In genomic region chr4:26871611-26872010, GRCh38 we compare ENCODE assay signal across 17 cellular contexts. TPM values are rescaled to one million over a fixed set of nuclear protein-coding genes. Genes with fewer than 3 reads are reported as not detected.
A peak's percentile ranks its signal among the peaks of the same experiment; 100 is the strongest.
DNase-seq lines count a peak whose midpoint lies in the region; ATAC-seq and TF ChIP-seq lines count a peak whose summit lies in the region.
"Had no signal": no experiment of that assay in that cellular context is flagged by ENCODE, and none has a peak within 500 bp of the region (broad histone marks: within the 10 kb centered on the region; RNA-seq: fewer than 3 reads in every experiment).

No MANE protein-coding gene starts in this region.

- peaks cover 23% of the 10 kb centered on the region for H3K79me2 ChIP-seq in mesendoderm (ENCODE audit: control insufficient read depth, insufficient read depth, low read length)

- no peak for TF ChIP-seq POLR2A in gastroesophageal sphincter (IDR thresholded peaks at IDR 0.05)

- no peaks in the 10 kb centered on the region for H3K36me3 Mint-ChIP-seq in CD4-positive, alpha-beta T cell (ENCODE audit: low read depth)
- H3K36me3 Mint-ChIP-seq in IgD-negative memory B cell (peaks cover 6% of the 10 kb centered on the region), MCF 10A (ENCODE audit: insufficient read depth, unreplicated experiment) (no peaks in the 10 kb centered on the region)

- H3K9me3 Mint-ChIP-seq in CD4-positive, alpha-beta T cell = no peaks in the 10 kb centered on the region
- H3K9me3 Mint-ChIP-seq in IgD-negative memory B cell (no peaks in the 10 kb centered on the region), MCF 10A (ENCODE audit: unreplicated experiment) (no peaks in the 10 kb centered on the region)
- H3K9me3 Mint-ChIP-seq: dendritic cell treated with granulocyte-macrophage colony-stimulating factor and Interleukin-4, amounts not matched to agents 40 ng/mL and 50 ng/mL, for 4 days had no signal

- no peak overlapping the region for H2BK120ac ChIP-seq in mesendoderm (ENCODE audit: low read depth, low read length)

- H2BK15ac ChIP-seq in mesendoderm (replicated peaks; ENCODE audit: low read depth) = no peak overlapping the region

- POLR2A ChIA-PET in CD4-positive, alpha-beta T cell (lab: Charles Lee) = interaction anchor here (2.8 to 3.9 kb wide), 2 partner anchors 10 to 15 kb away, joined by 24 to 29 read pairs; partner anchors contain the start of gene STIM2
- POLR2A ChIA-PET in MCF 10A (lab: Yijun Ruan, JAX) = interaction anchor here (8.8 kb wide), 1 partner anchor 12 kb away, joined by 97 read pairs; the partner anchor contains the start of gene STIM2

- H3K18ac ChIP-seq in mesendoderm (ENCODE audit: low read length) = no peak overlapping the region

- CTCF ChIA-PET in CD4-positive, alpha-beta T cell (lab: Charles Lee) = interaction anchor here (4.2 to 4.5 kb wide), 2 partner anchors 10 to 14 kb away, joined by 18 to 21 read pairs; partner anchors contain the start of gene STIM2
- CTCF ChIA-PET in MCF 10A (lab: Yijun Ruan, JAX) = no interaction called here

- no peak for ATAC-seq in CD4-positive, alpha-beta T cell (ENCODE audit: poor library complexity)
- ATAC-seq in GM21360 (IDR thresholded peaks at IDR 0.05; ENCODE audit: unreplicated experiment) (no peak), gastroesophageal sphincter (no peak)
- ATAC-seq: HCT116, sciatic nerve had no signal

- BruUV-seq in MCF 10A (replicated peaks; lab: Mats Ljungman, UMichigan) = no TSS peak

- no peaks in the 10 kb centered on the region for H3K9me3 ChIP-seq in CD4-positive, alpha-beta T cell (ENCODE audit: control insufficient read depth, low read length)
- H3K9me3 ChIP-seq in gastroesophageal sphincter = no peaks in the 10 kb centered on the region
- H3K9me3 ChIP-seq: stomach had no signal

- H3K36me3 ChIP-seq in mesendoderm (ENCODE audit: control insufficient read depth, insufficient read depth, low read length) (no peaks in the 10 kb centered on the region), gastroesophageal sphincter (no peaks in the 10 kb centered on the region)
- H3K36me3 ChIP-seq: stomach had no signal

- H4K5ac ChIP-seq in mesendoderm (ENCODE audit: low read length) = no peak overlapping the region

- no peak overlapping the region for H2BK5ac ChIP-seq in mesendoderm (ENCODE audit: low read length)

- no CpG with 5 or more reads among the region's 3 CpGs for WGBS in mesendoderm (ENCODE audit: extremely low coverage, insufficient coverage, low lambda C conversion rate)
- 50 to 63% methylated on average over 2 of the region's 3 CpGs for WGBS in gastroesophageal sphincter (ENCODE audit: low coverage in 1 of 2), 2 donors

- no peaks in the 10 kb centered on the region for H3K27me3 Mint-ChIP-seq in CD4-positive, alpha-beta T cell
- H3K27me3 Mint-ChIP-seq in IgD-negative memory B cell (no peaks in the 10 kb centered on the region), MCF 10A (ENCODE audit: insufficient read depth, unreplicated experiment) (no peaks in the 10 kb centered on the region)
- H3K27me3 Mint-ChIP-seq: activated naive CD4-positive, alpha-beta T cell treated with anti-CD3 and anti-CD28 coated beads, Interleukin-2, amount 10 ng/mL, durations not matched to agents 7 days and 5 days; dendritic cell treated with granulocyte-macrophage colony-stimulating factor and Interleukin-4, amounts not matched to agents 40 ng/mL and 50 ng/mL, for 4 days had no signal

- H4K8ac ChIP-seq in mesendoderm (ENCODE audit: low read depth, low read length) = no peak overlapping the region

- H2AK5ac ChIP-seq in mesendoderm (ENCODE audit: low read length) = no peak overlapping the region

- no peak overlapping the region for H3K4me3 Mint-ChIP-seq in CD4-positive, alpha-beta T cell
- H3K4me3 Mint-ChIP-seq in IgD-negative memory B cell (peak overlapping the region in 1 of 4 donors; percentile 37), MCF 10A (ENCODE audit: unreplicated experiment) (peak overlapping the region; percentile 29)
- H3K4me3 Mint-ChIP-seq: activated naive CD4-positive, alpha-beta T cell treated with anti-CD3 and anti-CD28 coated beads, Interleukin-2, amount 10 ng/mL, durations not matched to agents 7 days and 5 days; dendritic cell treated with granulocyte-macrophage colony-stimulating factor and Interleukin-4, amounts not matched to agents 40 ng/mL and 50 ng/mL, for 4 days had no signal

- no peak overlapping the region for H3K4ac ChIP-seq in mesendoderm (ENCODE audit: low read depth, low read length)

- H3K23ac ChIP-seq in mesendoderm (ENCODE audit: low read length) = no peak overlapping the region

- peak overlapping the region; percentile 46 for H3K27ac Mint-ChIP-seq in CD4-positive, alpha-beta T cell
- H3K27ac Mint-ChIP-seq in IgD-negative memory B cell (peak overlapping the region in 2 of 3 donors; percentile 24 to 40), MCF 10A (ENCODE audit: low read depth, unreplicated experiment) (peak overlapping the region; percentile 14)
- H3K27ac Mint-ChIP-seq: activated naive CD4-positive, alpha-beta T cell treated with anti-CD3 and anti-CD28 coated beads, Interleukin-2, amount 10 ng/mL, durations not matched to agents 7 days and 5 days; dendritic cell treated with granulocyte-macrophage colony-stimulating factor and Interleukin-4, amounts not matched to agents 40 ng/mL and 50 ng/mL, for 4 days had no signal

- no peak for DNase-seq in CD4-positive, alpha-beta T cell
- DNase-seq in MCF 10A (ENCODE audit: unreplicated experiment) (peak; percentile 70), mesendoderm (peak; percentile 88), NCI-H345 treated with DMSO at 0.1 percent for 48 hours (lab: John Stamatoyannopoulos, UW; ENCODE audit: unreplicated experiment) (no peak), hippocampal formation (lab: John Stamatoyannopoulos, UW) (no peak)
- DNase-seq: activated naive CD4-positive, alpha-beta T cell treated with anti-CD3 and anti-CD28 coated beads, Interleukin-2, amount 10 ng/mL, durations not matched to agents 7 days and 5 days; GF-D8; NCI-H1092 treated with DMSO at 0.1 percent for 48 hours; NCI-H510A treated with DMSO at 0.1 percent for 48 hours; stomach had no signal

- H3K79me1 ChIP-seq in mesendoderm (ENCODE audit: low read length) = peaks cover 8% of the 10 kb centered on the region

- H3K4me2 ChIP-seq in mesendoderm (ENCODE audit: low read length) = no peak overlapping the region

- no peak overlapping the region for H3K9ac ChIP-seq in mesendoderm (ENCODE audit: low read length)

- no peak for TF ChIP-seq EP300 in gastroesophageal sphincter (IDR thresholded peaks at IDR 0.05)

- TF ChIP-seq CTCF in CD4-positive, alpha-beta T cell (IDR thresholded peaks at IDR 0.05) = no peak
- TF ChIP-seq CTCF in MCF 10A (IDR thresholded peaks at IDR 0.05; ENCODE audit: unreplicated experiment) (no peak), gastroesophageal sphincter (IDR thresholded peaks at IDR 0.05) (no peak)

- intact Hi-C loops in CD4-positive, alpha-beta T cell (cut with DNase I, micrococcal nuclease) = loop anchor here in 1 of 2 experiments (10.0 kb wide), 1 partner anchor 1637 kb away; the partner anchor contains the start of gene PI4K2B
- intact Hi-C loops in MCF 10A (cut with micrococcal nuclease) = no loop called here

- H3K4me1 Mint-ChIP-seq in CD4-positive, alpha-beta T cell (ENCODE audit: low read depth) = peaks cover 83% of the 10 kb centered on the region
- H3K4me1 Mint-ChIP-seq in IgD-negative memory B cell (peaks cover 45 to 71% (median 59%) of the 10 kb centered on the region in 3 donors), MCF 10A (ENCODE audit: insufficient read depth, unreplicated experiment) (peaks cover 24% of the 10 kb centered on the region)

- no peak overlapping the region for H3K27ac ChIP-seq in CD4-positive, alpha-beta T cell (ENCODE audit: low read depth, low read length)
- H3K27ac ChIP-seq in mesendoderm (ENCODE audit: low read depth, low read length) (no peak overlapping the region), gastroesophageal sphincter (no peak overlapping the region)
- H3K27ac ChIP-seq: C4-2B, stomach had no signal

- no peaks in the 10 kb centered on the region for H3K27me3 ChIP-seq in CD4-positive, alpha-beta T cell (ENCODE audit: control insufficient read depth, insufficient read depth, low read length)
- H3K27me3 ChIP-seq in mesendoderm (ENCODE audit: insufficient read depth, low read length, poor library complexity) (no peaks in the 10 kb centered on the region), gastroesophageal sphincter (no peaks in the 10 kb centered on the region)
- H3K27me3 ChIP-seq: stomach had no signal

- H3K4me1 ChIP-seq in mesendoderm (ENCODE audit: control insufficient read depth, low read depth, low read length) (peaks cover 12% of the 10 kb centered on the region), gastroesophageal sphincter (peaks cover 0 to 13% (median 0%) of the 10 kb centered on the region in 3 donors)

- H3K56ac ChIP-seq in mesendoderm (ENCODE audit: low read length) = no peak overlapping the region

- H3K4me3 ChIP-seq in mesendoderm (ENCODE audit: low read length) = no peak overlapping the region
- no peak overlapping the region for H3K4me3 ChIP-seq in gastroesophageal sphincter
- H3K4me3 ChIP-seq: stomach had no signal

RNA-seq across cellular contexts. Expression of gene STIM2, which starts 11.0 kb away (rescaled TPM):
- total RNA-seq in CD4-positive, alpha-beta T cell = 10 to 100 TPM; 53.7 to 54.9 TPM
- 22.4 TPM for polyA plus RNA-seq in IgD-negative memory B cell
- 17.4 and 18.5 TPM in 2 replicates for total RNA-seq in MCF 10A (2022)
- polyA plus RNA-seq in mesendoderm (2013, experiment 1 of 2) = 23.9 TPM
- polyA plus RNA-seq in mesendoderm (2013, experiment 2 of 2) = 22.4 TPM
- 10 to 100 TPM in 3 of 4 donors, 1 to 10 TPM in 1; 8.4 to 11.6 (median 10.5) TPM for total RNA-seq in gastroesophageal sphincter

Comparison
In these comparisons a context has a peak if more than half of its experiments do, and no peak if none do; other contexts are left out.
1. DNase-seq: peak in MCF 10A (single experiment) and mesendoderm (single experiment); none in CD4-positive, alpha-beta T cell (0 of 10), NCI-H345 treated with DMSO at 0.1 percent for 48 hours (single experiment) and hippocampal formation (0 of 2).
2. Peak in every context shown above with its lines, with median percentiles within 50 percentile points of each other: H3K27ac Mint-ChIP-seq.